ENCODE assay signal across 8 cellular contexts in the genomic region with DNA sequence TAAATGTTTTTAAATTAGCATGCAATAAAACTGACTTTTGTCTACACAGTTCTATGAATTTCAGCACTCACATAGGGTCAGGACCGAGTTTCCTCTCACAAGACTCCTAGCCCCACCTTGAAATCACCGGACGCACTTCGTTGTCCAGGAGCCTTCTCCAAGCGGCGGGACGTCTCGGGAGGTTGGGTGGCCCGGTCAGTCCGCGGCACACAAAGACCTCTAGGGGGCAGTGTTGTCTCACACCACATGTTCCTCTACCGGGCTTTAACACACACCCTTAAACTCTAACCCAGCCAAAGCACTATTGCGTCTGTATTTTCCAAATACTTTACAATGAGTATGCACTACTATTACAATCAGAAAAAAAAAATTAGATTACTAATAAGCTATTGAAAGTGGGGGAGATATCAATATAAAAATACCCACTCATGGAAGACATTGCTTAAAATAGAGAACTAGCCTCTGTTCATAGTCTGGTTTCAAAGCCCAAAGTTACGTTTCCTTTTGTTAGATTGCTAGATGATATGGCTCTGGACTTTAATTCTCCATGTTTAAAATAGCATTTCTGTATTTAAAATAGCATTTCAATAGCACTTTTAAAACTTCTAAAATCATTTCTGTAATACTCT. TPM values are rescaled to one million over a fixed set of nuclear protein-coding genes. Genes with fewer than 3 reads are reported as not detected.
DNase-seq lines count a peak whose midpoint lies in the region; ATAC-seq, FAIRE-seq and TF ChIP-seq lines count a peak whose summit lies in the region.
"Not testable (repeated sequence)": the region's sequence is repeated elsewhere in the genome, so short reads cannot be mapped to it uniquely, and the experiment has no call there.

No MANE protein-coding gene starts in this region.

- H3K36me3 ChIP-seq in OCI-LY1 (ENCODE audit: insufficient read depth, low read length), result not testable (repeated sequence)

- H3K4me3 ChIP-seq in OCI-LY1 (ENCODE audit: low read depth, low read length, poor library complexity, severe bottlenecking); lower leg skin (ENCODE audit: low read depth, poor library complexity, severe bottlenecking): not testable (repeated sequence)

- H3K79me2 ChIP-seq in OCI-LY1 (ENCODE audit: insufficient read depth, low read length), result not testable (repeated sequence)

- not testable (repeated sequence) for H3K4me3 Mint-ChIP-seq in effector memory CD8-positive, alpha-beta T cell

- H3K36me3 Mint-ChIP-seq in effector memory CD8-positive, alpha-beta T cell (ENCODE audit: insufficient read depth), result not testable (repeated sequence)

- intact Hi-C loops in lower leg skin (cut with DNase I; ENCODE audit: low total_unique reads), result not testable (repeated sequence)

- 10 to 18% methylated on average over 6 to 14 of the region's 14 CpGs for WGBS in lower leg skin, 2 donors

- H3K4me1 Mint-ChIP-seq in effector memory CD8-positive, alpha-beta T cell (ENCODE audit: low read depth in 2 of 2), result not testable (repeated sequence)

- not testable (repeated sequence) for H2AFZ ChIP-seq in OCI-LY1 (ENCODE audit: low read length)

- not testable (repeated sequence) for H3K27ac Mint-ChIP-seq in effector memory CD8-positive, alpha-beta T cell

- peak; percentile 98 for ATAC-seq in HG03135 (IDR thresholded peaks at IDR 0.05; ENCODE audit: unreplicated experiment)
- peak; percentile 85 for ATAC-seq in effector memory CD8-positive, alpha-beta T cell (replicated peaks)

- not testable (repeated sequence) for H3K9me2 ChIP-seq in OCI-LY1 (ENCODE audit: low read depth, low read length)

- not testable (repeated sequence) for TF ChIP-seq POLR2A in lower leg skin (IDR thresholded peaks at IDR 0.05)

- not testable (repeated sequence) for H3K27ac ChIP-seq in OCI-LY1 (ENCODE audit: low read depth, low read length, poor library complexity, severe bottlenecking)

- not testable (repeated sequence) for H3K9me3 Mint-ChIP-seq in effector memory CD8-positive, alpha-beta T cell

- not testable (repeated sequence) for H3K9ac ChIP-seq in OCI-LY1 (ENCODE audit: low read length)

- H3K9me3 ChIP-seq in OCI-LY1 (ENCODE audit: low read length), result not testable (repeated sequence)

- H3K27me3 ChIP-seq in OCI-LY1 (ENCODE audit: insufficient read depth, low read length), result not testable (repeated sequence)

- H3K4me2 ChIP-seq in OCI-LY1 (ENCODE audit: low read length), result not testable (repeated sequence)

- not testable (repeated sequence) for FAIRE-seq in GM19239 (lab: Jason Lieb, UNC)

- not testable (repeated sequence) for H3K4me1 ChIP-seq in OCI-LY1 (ENCODE audit: insufficient read depth, low read length, severe bottlenecking)

- H3F3A ChIP-seq in OCI-LY1 (ENCODE audit: insufficient read depth, low read length), result not testable (repeated sequence)

- TF ChIP-seq CTCF in AG09319 (IDR thresholded peaks at IDR 0.05; ENCODE audit: low read depth, low read length) (peak; percentile 44), OCI-LY1 (IDR thresholded peaks at IDR 0.05; ENCODE audit: low read length) (peak; percentile 48), lower leg skin (IDR thresholded peaks at IDR 0.05) (peak in 1 of 3 donors; percentile 26)

- DNase-seq in AG09319 (ENCODE audit: extremely low read depth, low read depth), result peak; percentile 8
- DNase-seq in GM19239 (ENCODE audit: insufficient read length, low spot score), result peak; percentile 14
- DNase-seq in activated CD8-positive, alpha-beta memory T cell treated with anti-CD3 and anti-CD28 coated beads, Interleukin-2, amount 50 U/mL, for 4 hours, result peak; percentile 59
- DNase-seq in effector memory CD8-positive, alpha-beta T cell, result peak; percentile 43 to 53 (median 52)
- peak; percentile 49 to 95 for DNase-seq in lower leg skin (ENCODE audit: low spot score in 2 of 2)
- peak; percentile 28 for DNase-seq in stimulated activated CD4-positive, alpha-beta T cell treated with anti-CD3 and anti-CD28 coated beads, Interleukin-2, amount 100 ng/mL, for 4 hours (ENCODE audit: low read depth)

- not testable (repeated sequence) for H3K27me3 Mint-ChIP-seq in effector memory CD8-positive, alpha-beta T cell

- not testable (repeated sequence) for H4K20me1 ChIP-seq in OCI-LY1 (ENCODE audit: insufficient read depth, low read length)

RNA-seq across cellular contexts. Expression of a gene that starts 47.1 kb away (rescaled TPM):
- under 1 TPM in 2 of 4 donors, not detected in 2; 0.36 to 0.72 TPM for total RNA-seq in lower leg skin

Comparison
In these comparisons a context has a peak if more than half of its experiments do, and no peak if none do; other contexts are left out.
1. DNase-seq: peak in every context shown above with its lines; median percentile 72 in lower leg skin; 59 in activated CD8-positive, alpha-beta memory T cell treated with anti-CD3 and anti-CD28 coated beads, Interleukin-2, amount 50 U/mL, for 4 hours; 52 in effector memory CD8-positive, alpha-beta T cell; 28 in stimulated activated CD4-positive, alpha-beta T cell treated with anti-CD3 and anti-CD28 coated beads, Interleukin-2, amount 100 ng/mL, for 4 hours; 14 in GM19239; 8 in AG09319.